ENCODE assay signal across 10 cellular contexts in the genomic region with DNA sequence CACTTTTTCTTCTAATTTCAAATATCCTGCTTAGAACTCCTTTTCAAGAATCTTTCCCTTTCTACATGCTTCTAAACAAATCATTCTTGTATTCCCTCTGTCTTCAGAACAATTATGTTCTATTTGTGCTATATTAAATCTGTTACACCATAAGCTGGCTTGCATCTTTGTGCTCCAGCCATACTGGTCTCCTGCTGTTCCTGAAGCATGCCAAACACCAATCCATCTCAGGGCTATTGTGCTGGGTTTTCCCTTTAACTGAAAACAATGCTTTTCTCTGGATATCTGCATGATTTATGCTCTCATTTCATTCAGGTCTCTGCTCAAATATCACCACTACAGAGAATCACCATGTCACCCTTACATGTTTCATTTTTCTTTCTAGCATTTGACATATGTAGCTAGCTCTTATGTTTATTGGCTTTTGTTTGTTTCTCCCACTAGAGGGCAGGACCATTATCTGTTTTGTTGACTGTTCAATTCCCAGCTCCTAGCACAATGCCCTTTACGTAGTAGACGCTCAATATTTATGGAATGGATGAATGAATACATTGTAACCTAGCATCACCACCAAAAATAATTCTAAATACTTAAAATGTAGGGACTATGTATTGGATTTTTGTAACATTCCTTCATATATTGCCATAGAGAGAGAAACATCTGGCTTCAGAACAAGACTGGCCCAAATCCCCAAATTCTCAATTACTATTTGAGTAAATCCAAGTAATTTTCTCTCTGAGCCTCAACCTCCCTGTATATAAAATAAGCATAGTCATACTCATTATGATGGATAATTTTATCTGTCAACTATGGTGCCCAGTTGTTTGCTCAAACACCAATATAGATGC.
DNase-seq lines count a peak whose midpoint lies in the region; ATAC-seq and TF ChIP-seq lines count a peak whose summit lies in the region.
"Had no signal": no experiment of that assay in that cellular context is flagged by ENCODE, and none has a peak within 500 bp of the region (broad histone marks: within the 10 kb centered on the region; RNA-seq: fewer than 3 reads in every experiment).

No MANE protein-coding gene starts in this region.

- no peaks in the 10 kb centered on the region for H3K27me3 Mint-ChIP-seq in H9 (ENCODE audit: low read depth)
- H3K27me3 Mint-ChIP-seq in activated CD8-positive, alpha-beta T cell treated with anti-CD3 and anti-CD28 coated beads for 36 hours: no peaks in the 10 kb centered on the region
- no peaks in the 10 kb centered on the region for H3K27me3 Mint-ChIP-seq in immature natural killer cell (ENCODE audit: low read depth in 3 of 3)

- H3K27ac Mint-ChIP-seq in H9 (no peak overlapping the region), immature natural killer cell (peak overlapping the region in 1 of 6 donors; percentile 9)
- H3K27ac Mint-ChIP-seq in activated CD8-positive, alpha-beta T cell treated with anti-CD3 and anti-CD28 coated beads for 36 hours: no peak overlapping the region

- H3K4ac ChIP-seq in H9 (ENCODE audit: low read depth, low read length): no peak overlapping the region

- CTCF ChIA-PET in AG04450 (lab: Charles Lee): interaction anchor here (0.6 to 2.7 kb wide), 7 partner anchors 9 to 810 kb away, joined by 3 to 7 read pairs (median 4); no protein-coding TSS in a partner anchor
- CTCF ChIA-PET in activated CD8-positive, alpha-beta T cell treated with anti-CD3 and anti-CD28 coated beads for 36 hours (lab: Charles Lee): interaction anchor here (1.6 kb wide), 1 partner anchor 9 kb away, joined by 3 read pairs; no protein-coding TSS in a partner anchor

- no peak overlapping the region for H2AK5ac ChIP-seq in H9 (ENCODE audit: insufficient read length, low read length)

- POLR2A ChIA-PET in AG04450 (lab: Yijun Ruan, JAX): no interaction called here
- POLR2A ChIA-PET in activated CD8-positive, alpha-beta T cell treated with anti-CD3 and anti-CD28 coated beads for 36 hours (lab: Charles Lee): no interaction called here

- H2AFZ ChIP-seq in H9 (ENCODE audit: low read length): no peak overlapping the region

- H3K23me2 ChIP-seq in H9 (ENCODE audit: insufficient read length, low read depth, low read length, poor library complexity, severe bottlenecking): no peaks in the 10 kb centered on the region

- ATAC-seq in activated CD8-positive, alpha-beta T cell treated with anti-CD3 and anti-CD28 coated beads for 36 hours: no peak
- no peak for ATAC-seq in GM18519 (IDR thresholded peaks at IDR 0.05; ENCODE audit: low FRiP score, unreplicated experiment)

- H3K9me3 ChIP-seq in AG04450 (ENCODE audit: control insufficient read depth, insufficient read depth, low read length): no peaks in the 10 kb centered on the region
- H3K9me3 ChIP-seq in H9 (ENCODE audit: control insufficient read depth, low read depth, low read length): no peaks in the 10 kb centered on the region
- H3K9me3 ChIP-seq: Peyer's patch had no signal

- H3K4me3 Mint-ChIP-seq in H9 (no peak overlapping the region), immature natural killer cell (no peak overlapping the region)
- no peak overlapping the region for H3K4me3 Mint-ChIP-seq in activated CD8-positive, alpha-beta T cell treated with anti-CD3 and anti-CD28 coated beads for 36 hours

- H3K4me1 ChIP-seq in H9 (ENCODE audit: insufficient read depth, low read length): no peaks in the 10 kb centered on the region
- H3K4me1 ChIP-seq: Peyer's patch had no signal

- peak; percentile 38; the same call in 1 of the 2 replicates for TF ChIP-seq CTCF in AG04450 (IDR thresholded peaks at IDR 0.05; ENCODE audit: low read depth, low read length)
- TF ChIP-seq CTCF in H9 (conservative IDR thresholded peaks at IDR 0.05): peak; percentile 73
- no peak for TF ChIP-seq CTCF in activated CD8-positive, alpha-beta T cell treated with anti-CD3 and anti-CD28 coated beads for 36 hours (IDR thresholded peaks at IDR 0.05)

- no peak overlapping the region for H3K9ac ChIP-seq in H9 (ENCODE audit: extremely low read depth, insufficient read length, low read length)

- no peak overlapping the region for H3K4me3 ChIP-seq in AG04450 (ENCODE audit: low read depth, low read length)
- H3K4me3 ChIP-seq: Peyer's patch had no signal

- H3K18ac ChIP-seq in H9 (ENCODE audit: insufficient read length, low read depth, low read length): no peak overlapping the region

- no peak overlapping the region for H2BK5ac ChIP-seq in H9 (ENCODE audit: insufficient read length, low read length)

- H3K4me2 ChIP-seq in H9 (ENCODE audit: insufficient read depth, insufficient read length, low read length): no peak overlapping the region

- DNase-seq in AG04450 (ENCODE audit: low read depth, low spot score) (no peak), H9 (no peak), NCI-H82 (lab: John Stamatoyannopoulos, UW) (peak; percentile 74), fibroblast of gingiva (ENCODE audit: low read depth) (peak; percentile 5), immature natural killer cell (no peak), NCI-H526 treated with DMSO at 0.1 percent for 48 hours (lab: John Stamatoyannopoulos, UW) (no peak)
- no peak for DNase-seq in activated CD8-positive, alpha-beta T cell treated with anti-CD3 and anti-CD28 coated beads for 36 hours
- DNase-seq: cortex of kidney, Peyer's patch had no signal

- no peak overlapping the region for H3K56ac ChIP-seq in H9 (ENCODE audit: insufficient read length, low read depth, low read length)

- H3K27ac ChIP-seq in AG04450 (ENCODE audit: low read depth, low read length) (no peak overlapping the region), H9 (ENCODE audit: insufficient read length, low read depth, low read length) (no peak overlapping the region)
- H3K27ac ChIP-seq: Peyer's patch had no signal

- H3K79me1 ChIP-seq in H9 (ENCODE audit: insufficient read depth, low read depth, low read length, poor library complexity, severe bottlenecking): no peaks in the 10 kb centered on the region

- H4K8ac ChIP-seq in H9 (replicated peaks; ENCODE audit: insufficient read length, low read depth, low read length): no peak overlapping the region

- H4K20me1 ChIP-seq in H9 (ENCODE audit: control insufficient read depth, insufficient read depth, insufficient read length): no peaks in the 10 kb centered on the region

- no CpG with 5 or more reads among the region's 2 CpGs for WGBS in H9 (ENCODE audit: extremely low coverage, insufficient read length, low lambda C conversion rate)

- no peak overlapping the region for H2BK12ac ChIP-seq in H9 (ENCODE audit: insufficient read length, low read depth, low read length)

- no peak overlapping the region for H3K14ac ChIP-seq in H9 (ENCODE audit: insufficient read depth, low read length)

- H3K79me2 ChIP-seq in H9 (ENCODE audit: insufficient read depth, low read length): no peaks in the 10 kb centered on the region

- H4K91ac ChIP-seq in H9 (ENCODE audit: insufficient read length, low read depth, low read length): no peak overlapping the region

- no peak overlapping the region for H4K5ac ChIP-seq in H9 (ENCODE audit: insufficient read length, low read depth, low read length)

- H2BK120ac ChIP-seq in H9 (ENCODE audit: low read depth, low read length, poor library complexity, severe bottlenecking): no peak overlapping the region

- H3K4me1 Mint-ChIP-seq in H9 (peaks cover 12 to 17% of the 10 kb centered on the region in 2 experiments), immature natural killer cell (no peaks in the 10 kb centered on the region)
- no peaks in the 10 kb centered on the region for H3K4me1 Mint-ChIP-seq in activated CD8-positive, alpha-beta T cell treated with anti-CD3 and anti-CD28 coated beads for 36 hours (ENCODE audit: low read depth)

- H3K23ac ChIP-seq in H9 (ENCODE audit: insufficient read length, low read depth, low read length): no peak overlapping the region

- no peak overlapping the region for H2BK20ac ChIP-seq in H9 (ENCODE audit: low read depth, low read length, poor library complexity, severe bottlenecking)

- no peak overlapping the region for H3T11ph ChIP-seq in H9 (ENCODE audit: low read length)

- H3K9me3 Mint-ChIP-seq in H9 (no peaks in the 10 kb centered on the region), immature natural killer cell (peaks cover 3 to 32% (median 12%) of the 10 kb centered on the region in 6 donors)
- H3K9me3 Mint-ChIP-seq in activated CD8-positive, alpha-beta T cell treated with anti-CD3 and anti-CD28 coated beads for 36 hours: peaks cover 6% of the 10 kb centered on the region

- no peak overlapping the region for H2BK15ac ChIP-seq in H9 (ENCODE audit: low read depth, low read length)

- H3K36me3 Mint-ChIP-seq in H9 (ENCODE audit: insufficient read depth in 1 of 3, low read depth in 3 of 3): no peaks in the 10 kb centered on the region
- H3K36me3 Mint-ChIP-seq in activated CD8-positive, alpha-beta T cell treated with anti-CD3 and anti-CD28 coated beads for 36 hours (ENCODE audit: low read depth): no peaks in the 10 kb centered on the region
- no peaks in the 10 kb centered on the region for H3K36me3 Mint-ChIP-seq in immature natural killer cell

- intact Hi-C loops in activated CD8-positive, alpha-beta T cell treated with anti-CD3 and anti-CD28 coated beads for 36 hours (cut with micrococcal nuclease): no loop called here

- H3K27me3 ChIP-seq in AG04450 (ENCODE audit: control insufficient read depth, insufficient read depth, low read length) (no peaks in the 10 kb centered on the region), H9 (ENCODE audit: insufficient read depth, low read length) (no peaks in the 10 kb centered on the region)
- H3K27me3 ChIP-seq: Peyer's patch had no signal

Comparison
In these comparisons a context has a peak if more than half of its experiments do, and no peak if none do; other contexts are left out.
1. DNase-seq: peak in NCI-H82 (single experiment) and fibroblast of gingiva (single experiment); none in AG04450 (single experiment), H9 (single experiment), activated CD8-positive, alpha-beta T cell treated with anti-CD3 and anti-CD28 coated beads for 36 hours (single experiment), immature natural killer cell (0 of 3) and NCI-H526 treated with DMSO at 0.1 percent for 48 hours (single experiment).